13 cellular contexts compared by ENCODE assay signal in the genomic region with DNA sequence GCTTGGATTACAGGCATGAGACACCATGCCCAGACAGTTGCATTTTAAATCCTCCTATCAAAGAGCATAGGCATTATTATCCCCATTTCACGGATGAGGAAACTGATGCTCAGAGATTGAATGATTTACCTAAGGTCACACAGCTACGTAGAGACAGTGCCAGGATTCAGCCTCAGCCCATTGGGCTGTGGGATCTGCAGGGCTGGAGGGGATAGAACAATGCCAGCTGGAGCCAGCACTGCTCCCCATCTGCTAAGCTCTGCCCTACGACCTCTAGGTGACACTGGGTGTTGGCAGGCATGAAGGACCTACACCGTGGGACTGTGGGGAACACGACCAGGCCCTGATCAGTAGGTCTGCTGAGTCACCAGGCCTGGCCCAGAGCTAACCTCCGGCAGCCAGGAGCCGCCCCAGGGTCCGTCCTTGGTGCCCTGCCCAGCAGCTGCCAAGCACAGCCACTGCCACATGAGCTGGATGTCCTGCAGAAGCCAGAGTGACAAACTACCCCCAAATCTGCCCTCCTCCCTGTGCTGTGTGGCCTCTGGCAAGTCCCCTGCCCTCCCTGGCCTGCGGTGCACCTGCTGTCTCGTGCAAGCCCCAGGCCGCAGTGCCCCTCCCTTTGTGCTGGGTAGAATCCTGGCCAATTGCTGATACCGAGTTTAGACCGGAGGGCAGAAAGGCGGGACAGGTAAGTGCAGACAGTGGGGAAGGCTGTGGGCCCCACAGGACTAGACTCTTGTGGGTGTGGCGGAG. TPM values are rescaled to one million over a fixed set of nuclear protein-coding genes. Genes with fewer than 3 reads are reported as not detected.
DNase-seq lines count a peak whose midpoint lies in the region; ATAC-seq and TF ChIP-seq lines count a peak whose summit lies in the region.
"Had no signal": no experiment of that assay in that cellular context is flagged by ENCODE, and none has a peak within 500 bp of the region (broad histone marks: within the 10 kb centered on the region; RNA-seq: fewer than 3 reads in every experiment).

No MANE protein-coding gene starts in this region.

- H3K4me1 ChIP-seq in PC-9 (replicated peaks; ENCODE audit: insufficient read depth): peaks cover 52% of the 10 kb centered on the region

- intact Hi-C loops in PC-9 (cut with micrococcal nuclease; ENCODE audit: unreplicated experiment) (loop anchor here (1.0 to 5.0 kb wide), 4 partner anchors 62 to 472 kb away; no protein-coding TSS in a partner anchor), posterior vena cava (cut with DNase I) (loop anchor here (10.0 kb wide), 2 partner anchors 269 to 279 kb away; no protein-coding TSS in a partner anchor)

- DNase-seq in EH (ENCODE audit: low read depth): peak; percentile 46
- peak; percentile 97 to 98 for DNase-seq in PC-9
- peak; percentile 47 to 63 for DNase-seq in foreskin fibroblast
- peak; percentile 52 for DNase-seq in posterior vena cava (ENCODE audit: low spot score)
- DNase-seq in epidermal melanocyte (ENCODE audit: insufficient read length, low spot score): no peak
- no peak for DNase-seq in AG08395 (ENCODE audit: low spot score)
- DNase-seq in NCI-H774 (lab: John Stamatoyannopoulos, UW): no peak
- DNase-seq: amniotic stem cell; CD8-positive, alpha-beta memory T cell; dermis blood vessel endothelial cell; NCI-H446; SIG-M5 had no signal

- H4K20me1 ChIP-seq in PC-9 (ENCODE audit: insufficient read depth): no peaks in the 10 kb centered on the region

- ATAC-seq in GM18519 (IDR thresholded peaks at IDR 0.05; ENCODE audit: low FRiP score, unreplicated experiment): no peak

- H3K36me3 ChIP-seq in PC-9 (ENCODE audit: low read depth): no peaks in the 10 kb centered on the region

- CTCF ChIA-PET in PC-9 (lab: Charles Lee): interaction anchor here (0.5 to 1.0 kb wide), 2 partner anchors 230 to 501 kb away, joined by 3 to 5 read pairs; no protein-coding TSS in a partner anchor

- no TSS peak for BruUV-seq in PC-9 (replicated peaks; lab: Mats Ljungman, UMichigan)

- H3K4me3 ChIP-seq in PC-9 (no peak overlapping the region), foreskin fibroblast (ENCODE audit: low read depth in 1 of 2, low read length in 2 of 2) (no peak overlapping the region)

- no peak; the same call in 1 of the 2 replicates for TF ChIP-seq CTCF in PC-9 (conservative IDR thresholded peaks at IDR 0.05)
- no peak for TF ChIP-seq CTCF in foreskin fibroblast (IDR thresholded peaks at IDR 0.05; ENCODE audit: low read depth, low read length)

- H3K79me2 ChIP-seq in PC-9 (ENCODE audit: low read depth): no peaks in the 10 kb centered on the region

- POLR2A ChIA-PET in PC-9 (lab: Charles Lee; ENCODE audit: unreplicated experiment): interaction anchor here (0.5 to 1.0 kb wide), 9 partner anchors 58 to 538 kb away, joined by 3 to 7 read pairs (median 4); no protein-coding TSS in a partner anchor

- H3K9me2 ChIP-seq in PC-9 (ENCODE audit: insufficient read depth): no peaks in the 10 kb centered on the region

- peak overlapping the region; percentile 84 for H3K27ac ChIP-seq in PC-9

- H2AFZ ChIP-seq in PC-9: no peak overlapping the region

- peaks cover 37% of the 10 kb centered on the region for H3F3A ChIP-seq in PC-9 (ENCODE audit: insufficient read depth, low read depth)

- no peaks in the 10 kb centered on the region for H3K27me3 ChIP-seq in PC-9 (ENCODE audit: insufficient read depth, low read depth)

- no peaks in the 10 kb centered on the region for H3K9me3 ChIP-seq in PC-9 (ENCODE audit: insufficient read depth, low read depth)

- H3K4me2 ChIP-seq in PC-9: peak overlapping the region; percentile 59

RNA-seq across cellular contexts. Expression of a gene that starts 47.6 kb away (rescaled TPM):
- 26.9 and 30.3 TPM in 2 replicates for total RNA-seq in PC-9 (2021)
- total RNA-seq in posterior vena cava: 100 to 1,000 TPM; 359 to 447 TPM

Comparison
In these comparisons a context has a peak if more than half of its experiments do, and no peak if none do; other contexts are left out.
1. DNase-seq: peak in EH (single experiment), PC-9 (2 of 2), foreskin fibroblast (2 of 2) and posterior vena cava (single experiment); none in epidermal melanocyte (single experiment), AG08395 (single experiment) and NCI-H774 (single experiment).
2. RNA of a gene that starts 47.6 kb away (total RNA-seq): 359 to 447 TPM in posterior vena cava; 26.9 to 30.3 TPM in PC-9; every median in the first group is over 10 times any median in the second.